Comparison of ENCODE assay signal across 9 cellular contexts in the genomic region with DNA sequence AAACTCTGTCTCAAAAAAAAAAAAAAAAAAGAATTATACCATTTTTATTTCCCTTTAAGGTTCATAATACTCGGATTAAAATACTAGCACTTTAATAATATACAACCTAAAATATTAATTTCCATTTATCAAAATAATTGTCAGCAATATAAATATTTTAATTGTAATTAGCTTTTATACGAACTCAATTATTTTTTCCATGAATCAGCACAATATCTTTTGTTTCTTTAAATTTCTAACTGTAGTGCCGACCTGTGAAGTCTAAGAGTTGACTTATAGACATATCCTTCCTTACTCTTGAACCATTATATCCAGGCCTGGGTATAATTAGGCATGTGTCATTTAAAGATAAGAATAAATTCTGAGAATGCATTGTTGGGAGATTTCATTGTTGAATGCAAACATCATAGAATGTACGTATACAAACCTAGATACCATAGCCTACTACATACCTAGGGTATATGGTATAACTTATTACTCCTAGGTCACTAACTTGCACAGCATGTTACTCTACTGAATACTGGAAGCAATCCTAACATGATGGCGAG.
"Had no signal": no experiment of that assay in that cellular context is flagged by ENCODE, and none has a peak within 500 bp of the region (broad histone marks: within the 10 kb centered on the region; RNA-seq: fewer than 3 reads in every experiment).

No MANE protein-coding gene starts in this region.

- H3K27ac ChIP-seq: KMS-11 had no signal

- H3K9ac ChIP-seq: KMS-11 had no signal

- FAIRE-seq: H1, H54, HTR-8/SVneo had no signal

- ATAC-seq: GM23338 had no signal

- H2AFZ ChIP-seq: GM23338 had no signal

- DNase-seq: H9, HCEC 1CT, Karpas-422, KBM-7 had no signal

- H3K4me2 ChIP-seq: GM23338, KMS-11 had no signal

- H3K4me3 ChIP-seq: GM23338 had no signal
